1 cellular context compared by ENCODE assay signal in genomic region chr17:36485027-36485426, GRCh38.
TF ChIP-seq lines count a peak whose summit lies in the region.

No MANE protein-coding gene starts in this region.

TF ChIP-seq in K562, 482 proteins besides CTCF, POLR2A, EP300 and RAD21:
- no peak for TF ChIP-seq GTF2E2 (tag; IDR thresholded peaks at IDR 0.05)
- no peak for TF ChIP-seq MYNN (IDR thresholded peaks at IDR 0.05)
- TF ChIP-seq MYNN (CRISPR knock-in tag; IDR thresholded peaks at IDR 0.05) = no peak
- no peak for TF ChIP-seq BRF2 (IDR thresholded peaks at IDR 0.05; ENCODE audit: borderline replicate concordance, insufficient read depth, insufficient read length)
- no peak for TF ChIP-seq CHD1 (IDR thresholded peaks at IDR 0.05; ENCODE audit: low read length)
- TF ChIP-seq FOXJ2 (tag; IDR thresholded peaks at IDR 0.05) = no peak
- no peak for TF ChIP-seq FOXA1 (IDR thresholded peaks at IDR 0.05; ENCODE audit: borderline replicate concordance)
- no peak for TF ChIP-seq SIN3A (IDR thresholded peaks at IDR 0.05; ENCODE audit: borderline replicate concordance in 2 of 2, control insufficient read depth in 1 of 2, low read depth in 2 of 2, low read length in 2 of 2)
- TF ChIP-seq ZNF449 (CRISPR knock-in tag; IDR thresholded peaks at IDR 0.05) = no peak
- TF ChIP-seq ZNF146 (CRISPR knock-in tag; IDR thresholded peaks at IDR 0.05; ENCODE audit: unreplicated experiment) = no peak
- no peak for TF ChIP-seq BCLAF1 (IDR thresholded peaks at IDR 0.05; ENCODE audit: borderline replicate concordance in 1 of 2, control insufficient read depth in 1 of 2, low read depth in 2 of 2, low read length in 1 of 2)
- TF ChIP-seq FOXK1 (CRISPR knock-in tag; IDR thresholded peaks at IDR 0.05; ENCODE audit: borderline replicate concordance) = no peak
- no peak for TF ChIP-seq PTBP1 (IDR thresholded peaks at IDR 0.05; ENCODE audit: low read depth, low read length)
- no peak for TF ChIP-seq NCOA2 (IDR thresholded peaks at IDR 0.05; ENCODE audit: partially characterized antibody in 2 of 2)
- TF ChIP-seq POLR3A (IDR thresholded peaks at IDR 0.05; ENCODE audit: borderline replicate concordance, extremely low read depth, insufficient read depth, insufficient read length) = no peak
- TF ChIP-seq ZNF282 (CRISPR knock-in tag; IDR thresholded peaks at IDR 0.05) = no peak
- no peak for TF ChIP-seq ELK3 (CRISPR knock-in tag; IDR thresholded peaks at IDR 0.05)
- TF ChIP-seq NONO (IDR thresholded peaks at IDR 0.05; ENCODE audit: low read depth in 2 of 2, low read length in 1 of 2) = no peak
